ENCODE assay signal across 25 cellular contexts in the genomic region with DNA sequence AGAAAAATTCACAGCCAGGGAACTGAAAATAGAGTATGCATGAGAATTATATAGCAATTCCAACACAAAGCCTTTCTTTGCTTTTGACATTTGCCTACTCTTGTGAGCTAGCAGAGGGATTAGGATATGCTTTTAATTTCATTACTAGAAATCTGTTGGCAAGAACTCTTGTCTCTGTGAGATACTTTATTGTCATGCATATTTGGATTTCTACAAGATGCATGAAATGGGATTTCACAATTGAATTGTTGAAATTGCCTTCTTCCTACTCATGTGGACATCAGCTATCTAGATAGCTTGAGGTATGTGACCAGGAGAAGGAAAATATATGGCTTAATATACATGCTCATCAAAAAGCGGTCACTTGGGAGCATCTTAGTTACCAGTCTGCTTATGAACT.
A peak's percentile ranks its signal among the peaks of the same experiment; 100 is the strongest.
DNase-seq lines count a peak whose midpoint lies in the region; ATAC-seq and TF ChIP-seq lines count a peak whose summit lies in the region.
"Had no signal": no experiment of that assay in that cellular context is flagged by ENCODE, and none has a peak within 500 bp of the region (broad histone marks: within the 10 kb centered on the region; RNA-seq: fewer than 3 reads in every experiment).

No MANE protein-coding gene starts in this region.

- H3K4me3 Mint-ChIP-seq in brain (peak overlapping the region; percentile 90 to 96 (median 92)), type B pancreatic cell (peak overlapping the region; percentile 96)
- H3K4me3 Mint-ChIP-seq: activated CD8-positive, alpha-beta T cell treated with anti-CD3 and anti-CD28 coated beads, Interleukin-2, amount 10 ng/mL, durations not matched to agents 7 days and 5 days; activated naive CD8-positive, alpha-beta T cell; immature natural killer cell; natural killer cell; T-helper 1 cell treated with Interleukin-12 subunit alpha and Interleukin-12 subunit beta and Interleukin-4 antibody, amounts not matched to agents 30 μg/mL and 1 μg/mL, for 36 hours had no signal

- H3K4me3 ChIP-seq in right atrium auricular region (peak overlapping the region; percentile 52 to 55), iPS-18a (ENCODE audit: low read length) (peak overlapping the region; percentile 59)
- H3K4me3 ChIP-seq: A549; BLaER1 treated with 17β-estradiol and CSF1 and Interleukin-3, amounts not matched to agents 10 nM and 100 nM had no signal

- no peak for DNase-seq in right atrium auricular region (ENCODE audit: low spot score)
- no peak for DNase-seq in left cardiac atrium
- no peak for DNase-seq in type B pancreatic cell (ENCODE audit: extremely low spot score, unreplicated experiment)
- no peak for DNase-seq in GM20000 (ENCODE audit: low spot score)
- no peak for DNase-seq in activated naive CD4-positive, alpha-beta T cell treated with Interleukin-2 at 50 U/mL for 16 hours
- DNase-seq: activated CD4-positive, alpha-beta T cell treated with anti-CD3 and anti-CD28 coated beads for 1 hour; activated CD8-positive, alpha-beta T cell treated with anti-CD3 and anti-CD28 coated beads, Interleukin-2, amount 10 ng/mL, durations not matched to agents 7 days and 5 days; COR-L47; DMS79 treated with DMSO at 0.1 percent for 48 hours; immature natural killer cell; natural killer cell; NCI-H1105; NCI-H1930; NCI-H2227 treated with DMSO at 0.1 percent for 48 hours; ovary; stimulated activated CD4-positive, alpha-beta T cell treated with anti-CD3 and anti-CD28 coated beads, Interleukin-2, amount 100 ng/mL, for 24 hours; upper lobe of left lung had no signal

- H3K36me3 ChIP-seq in right atrium auricular region (no peaks in the 10 kb centered on the region), iPS-18a (ENCODE audit: control insufficient read depth, low read depth, low read length) (no peaks in the 10 kb centered on the region)
- H3K36me3 ChIP-seq: BLaER1 treated with 17β-estradiol and CSF1 and Interleukin-3, amounts not matched to agents 10 nM and 100 nM; ovary; upper lobe of left lung had no signal

- no peaks in the 10 kb centered on the region for H3K9me3 Mint-ChIP-seq in brain
- H3K9me3 Mint-ChIP-seq in type B pancreatic cell, result no peaks in the 10 kb centered on the region
- H3K9me3 Mint-ChIP-seq: activated T-helper 2 cell treated with anti-CD3 and anti-CD28 coated beads, Interferon-gamma antibody, Interleukin-2, Interleukin-4, amounts not matched to agents 10 μg/mL and 5 μg/mL and 100 μg/mL, durations not matched to agents 14 hours and 24 hours and 36 hours; natural killer cell; T-helper 1 cell treated with Interleukin-12 subunit alpha and Interleukin-12 subunit beta and Interleukin-4 antibody, amounts not matched to agents 30 μg/mL and 1 μg/mL, for 36 hours had no signal

- peaks cover 0 to 6% of the 10 kb centered on the region in 2 donors for H3K4me1 ChIP-seq in right atrium auricular region
- H3K4me1 ChIP-seq in iPS-18a (ENCODE audit: control insufficient read depth, low read depth, low read length), result peaks cover 14% of the 10 kb centered on the region

- TF ChIP-seq CTCF in right atrium auricular region (IDR thresholded peaks at IDR 0.05) (no peak), brain (conservative IDR thresholded peaks at IDR 0.05) (no peak), type B pancreatic cell (conservative IDR thresholded peaks at IDR 0.05) (no peak), GM20000 (IDR thresholded peaks at IDR 0.05; ENCODE audit: extremely low read depth, missing control alignments) (no peak)

- no peak for ATAC-seq in left cardiac atrium
- ATAC-seq in HG03342 (IDR thresholded peaks at IDR 0.05; ENCODE audit: unreplicated experiment), result no peak
- ATAC-seq: activated CD8-positive, alpha-beta T cell treated with anti-CD3 and anti-CD28 coated beads, Interleukin-2, amount 10 ng/mL, durations not matched to agents 7 days and 5 days; natural killer cell had no signal

- intact Hi-C loops in left cardiac atrium (cut with DNase I), result no loop called here

- H3K4me1 Mint-ChIP-seq in brain (peaks cover 19% of the 10 kb centered on the region), type B pancreatic cell (ENCODE audit: unreplicated experiment) (peaks cover 22% of the 10 kb centered on the region)
- H3K4me1 Mint-ChIP-seq: immature natural killer cell, natural killer cell had no signal

- no peaks in the 10 kb centered on the region for H3K36me3 Mint-ChIP-seq in brain
- H3K36me3 Mint-ChIP-seq in type B pancreatic cell, result no peaks in the 10 kb centered on the region
- H3K36me3 Mint-ChIP-seq: activated naive CD8-positive, alpha-beta T cell; immature natural killer cell; natural killer cell had no signal

- H3K27me3 ChIP-seq in right atrium auricular region (no peaks in the 10 kb centered on the region), iPS-18a (ENCODE audit: control insufficient read depth, insufficient read depth, low read length) (peaks cover 32% of the 10 kb centered on the region)
- H3K27me3 ChIP-seq: ovary had no signal

- peak overlapping the region in 1 of 5 experiments; percentile 31 for H3K27ac Mint-ChIP-seq in brain
- H3K27ac Mint-ChIP-seq in type B pancreatic cell, result peak overlapping the region; percentile 87
- H3K27ac Mint-ChIP-seq: activated CD8-positive, alpha-beta T cell treated with anti-CD3 and anti-CD28 coated beads, Interleukin-2, amount 10 ng/mL, durations not matched to agents 7 days and 5 days; activated naive CD8-positive, alpha-beta T cell; activated T-helper 2 cell treated with anti-CD3 and anti-CD28 coated beads, Interferon-gamma antibody, Interleukin-2, Interleukin-4, amounts not matched to agents 10 μg/mL and 5 μg/mL and 100 μg/mL, durations not matched to agents 14 hours and 24 hours and 36 hours; immature natural killer cell; natural killer cell; T-helper 1 cell treated with Interleukin-12 subunit alpha and Interleukin-12 subunit beta and Interleukin-4 antibody, amounts not matched to agents 30 μg/mL and 1 μg/mL, for 36 hours had no signal

- H3K9ac ChIP-seq in iPS-18a (ENCODE audit: low read length), result no peak overlapping the region
- H3K9ac ChIP-seq: BLaER1 treated with 17β-estradiol and CSF1 and Interleukin-3, amounts not matched to agents 10 nM and 100 nM had no signal

- peaks cover 35% of the 10 kb centered on the region for H3K27me3 Mint-ChIP-seq in brain
- H3K27me3 Mint-ChIP-seq in type B pancreatic cell, result peaks cover 41% of the 10 kb centered on the region

- peak overlapping the region; percentile 68 to 92 for H3K27ac ChIP-seq in right atrium auricular region
- H3K27ac ChIP-seq in iPS-18a (ENCODE audit: low read length), result no peak overlapping the region
- H3K27ac ChIP-seq: A549; BLaER1 treated with 17β-estradiol and CSF1 and Interleukin-3, amounts not matched to agents 10 nM and 100 nM; ovary; upper lobe of left lung had no signal

- H3K9me3 ChIP-seq in right atrium auricular region, result no peaks in the 10 kb centered on the region
- H3K9me3 ChIP-seq in iPS-18a (ENCODE audit: control insufficient read depth, low read depth, low read length), result no peaks in the 10 kb centered on the region
- H3K9me3 ChIP-seq: A549; BLaER1 treated with 17β-estradiol and CSF1 and Interleukin-3, amounts not matched to agents 10 nM and 100 nM; ovary; upper lobe of left lung had no signal
